In genomic region chr7:1640376-1641172, GRCh38 we compare ENCODE assay signal across 1 cellular context.
TF ChIP-seq lines count a peak whose summit lies in the region.

No MANE protein-coding gene starts in this region.

TF ChIP-seq in GM23338, 12 proteins besides CTCF, POLR2A, EP300 and RAD21 (continued from another document):
- TF ChIP-seq REST (IDR thresholded peaks at IDR 0.05; ENCODE audit: unreplicated experiment) (no peak), CREB1 (CRISPR knock-in tag; IDR thresholded peaks at IDR 0.05; ENCODE audit: low read depth) (no peak), ETS1 (IDR thresholded peaks at IDR 0.05) (no peak), POLR2AphosphoS5 (IDR thresholded peaks at IDR 0.05; ENCODE audit: low read depth) (no peak)
TF ChIP-seq in GM23338: peak in this region for 0.
